In the genomic region with DNA sequence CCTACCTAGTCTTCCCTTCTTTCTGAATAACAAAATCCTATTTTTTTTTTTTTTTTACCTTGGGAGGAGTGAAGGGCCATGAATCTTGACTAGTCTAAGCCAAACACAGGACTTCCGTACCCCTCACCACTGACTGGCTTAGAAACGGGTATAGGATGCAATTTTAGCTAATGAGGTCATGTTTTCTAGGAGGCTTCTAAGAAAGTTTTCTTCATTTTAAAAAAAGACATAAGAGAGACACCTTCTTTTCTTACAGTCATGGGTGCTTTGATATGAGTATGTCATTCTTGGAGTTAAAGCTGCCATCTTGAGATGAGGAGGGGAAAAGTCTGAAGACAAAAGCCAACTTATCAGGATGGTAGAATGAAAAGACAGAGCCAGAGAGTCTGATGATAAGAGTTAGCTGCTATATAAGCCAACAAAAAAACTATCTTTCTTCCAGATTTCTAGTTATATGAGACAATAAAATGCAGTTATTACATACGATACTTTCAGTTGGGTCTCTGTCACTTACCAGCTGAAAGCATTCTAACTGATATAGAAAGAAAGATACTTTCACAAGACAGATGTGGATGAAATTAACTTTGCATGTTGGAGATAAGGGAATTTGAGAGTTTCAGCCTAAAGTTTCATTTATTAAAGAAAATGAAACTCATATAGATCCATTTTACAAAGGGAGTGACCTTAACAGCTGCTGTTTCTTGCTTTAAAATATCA, we compare ENCODE assay signal across 17 cellular contexts. TPM values are rescaled to one million over a fixed set of nuclear protein-coding genes. Genes with fewer than 3 reads are reported as not detected.
DNase-seq lines count a peak whose midpoint lies in the region; ATAC-seq and TF ChIP-seq lines count a peak whose summit lies in the region.
"Had no signal": no experiment of that assay in that cellular context is flagged by ENCODE, and none has a peak within 500 bp of the region (broad histone marks: within the 10 kb centered on the region; RNA-seq: fewer than 3 reads in every experiment).

No MANE protein-coding gene starts in this region.

- H3K4me3 ChIP-seq in gastrocnemius medialis, result peak overlapping the region in 3 of 4 donors; percentile 37 to 46 (median 46)
- H3K4me3 ChIP-seq: A549, hepatocyte had no signal

- in situ Hi-C loops in gastrocnemius medialis (cut with MboI; ENCODE audit: low sequenced_read_pairs in 4 of 4), result no loop called here

- CTCF ChIA-PET in activated CD4-positive, alpha-beta T cell treated with anti-CD3 and anti-CD28 coated beads, Interleukin-2, amount 10 ng/mL, durations not matched to agents 7 days and 5 days (lab: Charles Lee), result interaction anchor here (0.6 to 1.6 kb wide), 6 partner anchors 8 to 214 kb away, joined by 3 to 6 read pairs (median 3); a partner anchor contains a TSS

- H3K27me3 Mint-ChIP-seq in activated CD4-positive, alpha-beta T cell treated with anti-CD3 and anti-CD28 coated beads, Interleukin-2, amount 10 ng/mL, durations not matched to agents 7 days and 5 days, result no peaks in the 10 kb centered on the region
- H3K27me3 Mint-ChIP-seq in activated naive CD8-positive, alpha-beta T cell treated with anti-CD3 and anti-CD28 coated beads, Interleukin-2, amount 10 ng/mL, durations not matched to agents 7 days and 5 days, result no peaks in the 10 kb centered on the region
- no peaks in the 10 kb centered on the region for H3K27me3 Mint-ChIP-seq in type B pancreatic cell

- peaks cover 24% of the 10 kb centered on the region for H3K4me1 Mint-ChIP-seq in activated CD4-positive, alpha-beta T cell treated with anti-CD3 and anti-CD28 coated beads, Interleukin-2, amount 10 ng/mL, durations not matched to agents 7 days and 5 days
- H3K4me1 Mint-ChIP-seq in activated naive CD8-positive, alpha-beta T cell treated with anti-CD3 and anti-CD28 coated beads, Interleukin-2, amount 10 ng/mL, durations not matched to agents 7 days and 5 days, result peaks cover 20% of the 10 kb centered on the region
- peaks cover 9% of the 10 kb centered on the region for H3K4me1 Mint-ChIP-seq in type B pancreatic cell (ENCODE audit: unreplicated experiment)

- H3K27me3 ChIP-seq in gastrocnemius medialis, result no peaks in the 10 kb centered on the region
- H3K27me3 ChIP-seq: hepatocyte had no signal

- intact Hi-C loops in gastrocnemius medialis (cut with DNase I; ENCODE audit: low total_unique reads), result loop anchor here (2.0 kb wide), 1 partner anchor 17 kb away; no protein-coding TSS in a partner anchor

- H3K36me3 Mint-ChIP-seq in activated CD4-positive, alpha-beta T cell treated with anti-CD3 and anti-CD28 coated beads, Interleukin-2, amount 10 ng/mL, durations not matched to agents 7 days and 5 days (ENCODE audit: low read depth), result peaks cover 19% of the 10 kb centered on the region
- H3K36me3 Mint-ChIP-seq in activated naive CD8-positive, alpha-beta T cell treated with anti-CD3 and anti-CD28 coated beads, Interleukin-2, amount 10 ng/mL, durations not matched to agents 7 days and 5 days, result peaks cover 22% of the 10 kb centered on the region
- no peaks in the 10 kb centered on the region for H3K36me3 Mint-ChIP-seq in type B pancreatic cell

- no peaks in the 10 kb centered on the region for H3K36me3 ChIP-seq in gastrocnemius medialis

- POLR2A ChIA-PET in activated CD4-positive, alpha-beta T cell treated with anti-CD3 and anti-CD28 coated beads, Interleukin-2, amount 10 ng/mL, durations not matched to agents 7 days and 5 days (lab: Charles Lee), result no interaction called here
- POLR2A ChIA-PET in activated naive CD8-positive, alpha-beta T cell treated with anti-CD3 and anti-CD28 coated beads, Interleukin-2, amount 10 ng/mL, durations not matched to agents 7 days and 5 days (lab: Charles Lee), result interaction anchor here (0.7 kb wide), 1 partner anchor 10 kb away, joined by 3 read pairs; no protein-coding TSS in a partner anchor

- no peak for TF ChIP-seq CTCF in gastrocnemius medialis (IDR thresholded peaks at IDR 0.05 in 4 of 5, conservative IDR thresholded peaks at IDR 0.05 in 1 of 5)
- TF ChIP-seq CTCF in type B pancreatic cell (conservative IDR thresholded peaks at IDR 0.05), result no peak

- H3K4me1 ChIP-seq in gastrocnemius medialis, result peaks cover 24 to 25% of the 10 kb centered on the region in 2 donors

- H3K9me3 ChIP-seq in gastrocnemius medialis, result no peaks in the 10 kb centered on the region

- peak overlapping the region; percentile 74 for H3K27ac Mint-ChIP-seq in activated CD4-positive, alpha-beta T cell treated with anti-CD3 and anti-CD28 coated beads, Interleukin-2, amount 10 ng/mL, durations not matched to agents 7 days and 5 days
- H3K27ac Mint-ChIP-seq in activated naive CD8-positive, alpha-beta T cell treated with anti-CD3 and anti-CD28 coated beads, Interleukin-2, amount 10 ng/mL, durations not matched to agents 7 days and 5 days, result peak overlapping the region; percentile 52
- no peak overlapping the region for H3K27ac Mint-ChIP-seq in type B pancreatic cell

- H3K4me3 Mint-ChIP-seq in activated CD4-positive, alpha-beta T cell treated with anti-CD3 and anti-CD28 coated beads, Interleukin-2, amount 10 ng/mL, durations not matched to agents 7 days and 5 days, result no peak overlapping the region
- H3K4me3 Mint-ChIP-seq in activated naive CD8-positive, alpha-beta T cell treated with anti-CD3 and anti-CD28 coated beads, Interleukin-2, amount 10 ng/mL, durations not matched to agents 7 days and 5 days, result peak overlapping the region; percentile 28
- H3K4me3 Mint-ChIP-seq in type B pancreatic cell, result no peak overlapping the region

- DNase-seq in activated CD4-positive, alpha-beta T cell treated with anti-CD3 and anti-CD28 coated beads, Interleukin-2, amount 10 ng/mL, durations not matched to agents 7 days and 5 days, result no peak
- DNase-seq in activated CD4-positive, alpha-beta T cell treated with anti-CD3 and anti-CD28 coated beads, Interleukin-2, amount 50 U/mL, for 48 hours, result no peak
- DNase-seq in MV-4-11 (lab: John Stamatoyannopoulos, UW) (peak; percentile 73), gastrocnemius medialis (no peak), NAMALWA (ENCODE audit: low spot score) (no peak), type B pancreatic cell (ENCODE audit: extremely low spot score, unreplicated experiment) (no peak)
- DNase-seq in activated naive CD8-positive, alpha-beta T cell treated with anti-CD3 and anti-CD28 coated beads, Interleukin-2, amount 10 ng/mL, durations not matched to agents 7 days and 5 days, result no peak
- DNase-seq: activated CD4-positive, alpha-beta T cell treated with anti-CD3 and anti-CD28 coated beads for 4 hours; Calu3; left ventricle myocardium superior; NCI-H1092; NCI-H2171 treated with DMSO at 0.1 percent for 48 hours; substantia nigra had no signal

- H3K9me3 Mint-ChIP-seq in activated CD4-positive, alpha-beta T cell treated with anti-CD3 and anti-CD28 coated beads, Interleukin-2, amount 10 ng/mL, durations not matched to agents 7 days and 5 days, result peaks cover 10% of the 10 kb centered on the region
- peaks cover 10% of the 10 kb centered on the region for H3K9me3 Mint-ChIP-seq in activated naive CD8-positive, alpha-beta T cell treated with anti-CD3 and anti-CD28 coated beads, Interleukin-2, amount 10 ng/mL, durations not matched to agents 7 days and 5 days
- peaks cover 14% of the 10 kb centered on the region for H3K9me3 Mint-ChIP-seq in type B pancreatic cell

- TF ChIP-seq POLR2A in gastrocnemius medialis (IDR thresholded peaks at IDR 0.05), result no peak

- H3K27ac ChIP-seq in gastrocnemius medialis, result peak overlapping the region in 3 of 4 donors; percentile 5 to 72 (median 14)
- H3K27ac ChIP-seq: A549 had no signal

- ATAC-seq in activated naive CD8-positive, alpha-beta T cell treated with anti-CD3 and anti-CD28 coated beads, Interleukin-2, amount 10 ng/mL, durations not matched to agents 7 days and 5 days (ENCODE audit: low read depth), result no peak
- ATAC-seq in gastrocnemius medialis (no peak), HG03565 (IDR thresholded peaks at IDR 0.05; ENCODE audit: unreplicated experiment) (no peak)
- ATAC-seq: A549, esophagus mucosa, left ventricle myocardium superior had no signal

RNA-seq across cellular contexts. Expression of a gene that starts 34.0 kb away (rescaled TPM):
- 1 to 10 TPM; 3.1 to 3.8 TPM for total RNA-seq in activated CD4-positive, alpha-beta T cell treated with anti-CD3 and anti-CD28 coated beads, Interleukin-2, amount 10 ng/mL, durations not matched to agents 7 days and 5 days
- 1 to 10 TPM; 3.1 to 3.9 TPM for total RNA-seq in activated naive CD8-positive, alpha-beta T cell treated with anti-CD3 and anti-CD28 coated beads, Interleukin-2, amount 10 ng/mL, durations not matched to agents 7 days and 5 days
- total RNA-seq in gastrocnemius medialis (10 to 100 TPM; 14.4 to 37.0 (median 26.5) TPM), type B pancreatic cell (ENCODE audit: low replicate concordance) (3.7 and 4.4 TPM in 2 replicates)
